Comparison of ENCODE assay signal across 12 cellular contexts in the genomic region with DNA sequence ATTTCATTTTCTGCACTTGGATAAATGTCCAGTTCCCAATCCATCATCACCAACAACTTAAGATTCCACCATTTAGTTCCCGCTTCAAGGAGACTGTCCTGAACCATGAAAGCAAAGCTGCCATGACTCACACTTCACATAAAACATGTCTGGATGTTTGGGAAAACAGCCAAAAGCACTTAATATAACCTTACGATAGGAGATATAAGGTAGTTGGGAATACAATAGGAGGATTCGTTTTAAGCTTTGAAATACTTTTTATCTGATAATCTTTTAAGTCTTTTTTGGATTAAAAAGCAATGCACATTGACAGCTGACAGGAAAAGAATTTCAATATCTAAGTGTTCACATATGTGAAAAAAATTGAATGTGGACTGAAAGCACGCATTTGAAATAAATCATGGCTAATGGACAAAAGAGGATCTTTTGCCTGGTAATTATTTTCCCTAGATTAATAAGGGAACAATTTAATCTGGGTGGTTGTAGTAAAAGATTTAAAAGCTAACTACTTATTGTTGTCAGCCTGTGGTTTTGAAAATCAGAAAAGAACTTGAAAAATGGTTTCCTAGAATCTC. TPM values are rescaled to one million over a fixed set of nuclear protein-coding genes. Genes with fewer than 3 reads are reported as not detected.
A peak's percentile ranks its signal among the peaks of the same experiment; 100 is the strongest.
DNase-seq lines count a peak whose midpoint lies in the region; ATAC-seq and TF ChIP-seq lines count a peak whose summit lies in the region.
"Had no signal": no experiment of that assay in that cellular context is flagged by ENCODE, and none has a peak within 500 bp of the region (broad histone marks: within the 10 kb centered on the region; RNA-seq: fewer than 3 reads in every experiment).

No MANE protein-coding gene starts in this region.

- CTCF ChIA-PET in PC-9 (lab: Charles Lee): no interaction called here
- CTCF ChIA-PET in naive thymus-derived CD4-positive, alpha-beta T cell (lab: Charles Lee): no interaction called here

- H3K27me3 ChIP-seq in PC-9 (ENCODE audit: insufficient read depth, low read depth) (no peaks in the 10 kb centered on the region), skeletal muscle satellite cell (ENCODE audit: control insufficient read depth, insufficient read depth, low read length) (no peaks in the 10 kb centered on the region)
- H3K27me3 ChIP-seq in naive thymus-derived CD4-positive, alpha-beta T cell (ENCODE audit: control insufficient read depth in 2 of 2, insufficient read depth in 2 of 2, low read length in 2 of 2): peaks cover 0 to 3% of the 10 kb centered on the region in 2 donors
- H3K27me3 ChIP-seq: neural progenitor cell had no signal

- no peak overlapping the region for H2AFZ ChIP-seq in PC-9
- H2AFZ ChIP-seq: neural progenitor cell had no signal

- H3K27ac Mint-ChIP-seq in activated T-helper 1 cell treated with anti-CD3 and anti-CD28 coated beads, Interleukin-12 subunit alpha, Interleukin-12 subunit beta, Interleukin-2, Interleukin-4 antibody, amounts not matched to agents 30 ng/mL and 10 ng/mL and 1 ng/mL, durations not matched to agents 14 hours and 24 hours and 36 hours: no peak overlapping the region
- H3K27ac Mint-ChIP-seq in naive thymus-derived CD4-positive, alpha-beta T cell: no peak overlapping the region
- H3K27ac Mint-ChIP-seq: activated naive CD4-positive, alpha-beta T cell treated with anti-CD3 and anti-CD28 coated beads, Interleukin-2, amount 50 U/mL, for 24 hours; neural progenitor cell had no signal

- H3K27me3 Mint-ChIP-seq in activated T-helper 1 cell treated with anti-CD3 and anti-CD28 coated beads, Interleukin-12 subunit alpha, Interleukin-12 subunit beta, Interleukin-2, Interleukin-4 antibody, amounts not matched to agents 30 ng/mL and 10 ng/mL and 1 ng/mL, durations not matched to agents 14 hours and 24 hours and 36 hours (ENCODE audit: insufficient read depth): peaks cover 29% of the 10 kb centered on the region
- peaks cover 29 to 40% (median 33%) of the 10 kb centered on the region in 5 donors for H3K27me3 Mint-ChIP-seq in naive thymus-derived CD4-positive, alpha-beta T cell

- no peak for TF ChIP-seq CTCF in PC-9 (conservative IDR thresholded peaks at IDR 0.05)
- no peak for TF ChIP-seq CTCF in fibroblast of the aortic adventitia (IDR thresholded peaks at IDR 0.05; ENCODE audit: insufficient read depth, low read length)

- no peaks in the 10 kb centered on the region for H3K36me3 Mint-ChIP-seq in activated T-helper 1 cell treated with anti-CD3 and anti-CD28 coated beads, Interleukin-12 subunit alpha, Interleukin-12 subunit beta, Interleukin-2, Interleukin-4 antibody, amounts not matched to agents 30 ng/mL and 10 ng/mL and 1 ng/mL, durations not matched to agents 14 hours and 24 hours and 36 hours (ENCODE audit: low read depth)
- peaks cover 0 to 5% (median 0%) of the 10 kb centered on the region in 5 donors for H3K36me3 Mint-ChIP-seq in naive thymus-derived CD4-positive, alpha-beta T cell
- H3K36me3 Mint-ChIP-seq: activated naive CD4-positive, alpha-beta T cell treated with anti-CD3 and anti-CD28 coated beads, Interleukin-2, amount 50 U/mL, for 24 hours; neural progenitor cell had no signal

- no peak overlapping the region for H3K4me3 Mint-ChIP-seq in activated T-helper 1 cell treated with anti-CD3 and anti-CD28 coated beads, Interleukin-12 subunit alpha, Interleukin-12 subunit beta, Interleukin-2, Interleukin-4 antibody, amounts not matched to agents 30 ng/mL and 10 ng/mL and 1 ng/mL, durations not matched to agents 14 hours and 24 hours and 36 hours
- no peak overlapping the region for H3K4me3 Mint-ChIP-seq in naive thymus-derived CD4-positive, alpha-beta T cell
- H3K4me3 Mint-ChIP-seq: activated naive CD4-positive, alpha-beta T cell treated with anti-CD3 and anti-CD28 coated beads, Interleukin-2, amount 50 U/mL, for 24 hours; neural progenitor cell had no signal

- no peaks in the 10 kb centered on the region for H4K20me1 ChIP-seq in PC-9 (ENCODE audit: insufficient read depth)

- no peaks in the 10 kb centered on the region for H3K9me2 ChIP-seq in PC-9 (ENCODE audit: insufficient read depth)

- peak overlapping the region; percentile 67 for H3K27ac ChIP-seq in PC-9
- H3K27ac ChIP-seq in naive thymus-derived CD4-positive, alpha-beta T cell (ENCODE audit: low read depth, low read length): no peak overlapping the region
- H3K27ac ChIP-seq: neural progenitor cell had no signal

- no peaks in the 10 kb centered on the region for H3K4me1 Mint-ChIP-seq in activated T-helper 1 cell treated with anti-CD3 and anti-CD28 coated beads, Interleukin-12 subunit alpha, Interleukin-12 subunit beta, Interleukin-2, Interleukin-4 antibody, amounts not matched to agents 30 ng/mL and 10 ng/mL and 1 ng/mL, durations not matched to agents 14 hours and 24 hours and 36 hours (ENCODE audit: low read depth)
- peaks cover 0 to 9% (median 0%) of the 10 kb centered on the region in 7 donors for H3K4me1 Mint-ChIP-seq in naive thymus-derived CD4-positive, alpha-beta T cell
- H3K4me1 Mint-ChIP-seq: activated naive CD4-positive, alpha-beta T cell treated with anti-CD3 and anti-CD28 coated beads, Interleukin-2, amount 50 U/mL, for 24 hours; neural progenitor cell had no signal

- POLR2A ChIA-PET in PC-9 (lab: Charles Lee; ENCODE audit: unreplicated experiment): interaction anchor here (0.6 kb wide), 1 partner anchor 42 kb away, joined by 3 read pairs; no protein-coding TSS in a partner anchor
- POLR2A ChIA-PET in naive thymus-derived CD4-positive, alpha-beta T cell (lab: Charles Lee): no interaction called here

- peak overlapping the region; percentile 63 for H3K9ac ChIP-seq in skeletal muscle satellite cell (ENCODE audit: low read depth, low read length)
- H3K9ac ChIP-seq: neural progenitor cell had no signal

- intact Hi-C loops in PC-9 (cut with micrococcal nuclease; ENCODE audit: unreplicated experiment): loop anchor here (1.0 to 5.0 kb wide), 2 partner anchors 9 to 41 kb away; no protein-coding TSS in a partner anchor
- intact Hi-C loops in activated T-helper 1 cell treated with anti-CD3 and anti-CD28 coated beads, Interleukin-12 subunit alpha, Interleukin-12 subunit beta, Interleukin-2, Interleukin-4 antibody, amounts not matched to agents 30 ng/mL and 10 ng/mL and 1 ng/mL, durations not matched to agents 14 hours and 24 hours and 36 hours (cut with micrococcal nuclease): no loop called here
- intact Hi-C loops in naive thymus-derived CD4-positive, alpha-beta T cell (cut with micrococcal nuclease): no loop called here

- H3K36me3 ChIP-seq in PC-9 (ENCODE audit: low read depth): no peaks in the 10 kb centered on the region
- H3K36me3 ChIP-seq in skeletal muscle satellite cell (ENCODE audit: insufficient read depth, low read length): no peaks in the 10 kb centered on the region
- H3K36me3 ChIP-seq in naive thymus-derived CD4-positive, alpha-beta T cell (ENCODE audit: control insufficient read depth in 2 of 3, insufficient read depth in 3 of 3, low read length in 3 of 3): no peaks in the 10 kb centered on the region
- H3K36me3 ChIP-seq: neural progenitor cell had no signal

- no peaks in the 10 kb centered on the region for H3K79me2 ChIP-seq in PC-9 (ENCODE audit: low read depth)

- H3K4me3 ChIP-seq in PC-9 (no peak overlapping the region), fibroblast of the aortic adventitia (ENCODE audit: low read depth, low read length) (no peak overlapping the region), skeletal muscle satellite cell (ENCODE audit: low read length) (peak overlapping the region; percentile 3)
- no peak overlapping the region for H3K4me3 ChIP-seq in naive thymus-derived CD4-positive, alpha-beta T cell (ENCODE audit: low read length)
- H3K4me3 ChIP-seq: neural progenitor cell had no signal

- H3K4me1 ChIP-seq in PC-9 (replicated peaks; ENCODE audit: insufficient read depth) (peaks cover 46% of the 10 kb centered on the region), skeletal muscle satellite cell (ENCODE audit: control insufficient read depth, insufficient read depth, low read length) (peaks cover 82% of the 10 kb centered on the region)
- H3K4me1 ChIP-seq in naive thymus-derived CD4-positive, alpha-beta T cell (ENCODE audit: control insufficient read depth in 2 of 2, insufficient read depth in 2 of 2, low read length in 2 of 2): no peaks in the 10 kb centered on the region
- H3K4me1 ChIP-seq: neural progenitor cell had no signal

- DNase-seq in EH (ENCODE audit: low read depth) (peak; percentile 89), PC-9 (peak in 1 of 2 experiments; percentile 65), fibroblast of the aortic adventitia (ENCODE audit: low read depth) (peak; percentile 79), NCI-H1417 treated with DMSO at 0.1 percent for 48 hours (lab: John Stamatoyannopoulos, UW) (no peak)
- DNase-seq in activated T-helper 1 cell treated with anti-CD3 and anti-CD28 coated beads, Interleukin-12 subunit alpha, Interleukin-12 subunit beta, Interleukin-2, Interleukin-4 antibody, amounts not matched to agents 30 ng/mL and 10 ng/mL and 1 ng/mL, durations not matched to agents 14 hours and 24 hours and 36 hours (ENCODE audit: low spot score): no peak
- no peak for DNase-seq in naive thymus-derived CD4-positive, alpha-beta T cell
- DNase-seq: activated CD4-positive, CD25-positive, alpha-beta regulatory T cell; NK-92 treated with Interleukin-12 subunit alpha and Interleukin-12 subunit beta, amount 100 ng/mL, for 24 hours had no signal

- peak overlapping the region; percentile 44 for H3K4me2 ChIP-seq in PC-9
- H3K4me2 ChIP-seq in skeletal muscle satellite cell (ENCODE audit: low read length): peak overlapping the region; percentile 38
- H3K4me2 ChIP-seq: neural progenitor cell had no signal

- peaks cover 28% of the 10 kb centered on the region for H3F3A ChIP-seq in PC-9 (ENCODE audit: insufficient read depth, low read depth)

- no peak for ATAC-seq in GM18502 (IDR thresholded peaks at IDR 0.05; ENCODE audit: poor library complexity, unreplicated experiment)
- no peak for ATAC-seq in naive thymus-derived CD4-positive, alpha-beta T cell

- no TSS peak for BruUV-seq in PC-9 (replicated peaks; lab: Mats Ljungman, UMichigan)

- H3K9me3 Mint-ChIP-seq in activated T-helper 1 cell treated with anti-CD3 and anti-CD28 coated beads, Interleukin-12 subunit alpha, Interleukin-12 subunit beta, Interleukin-2, Interleukin-4 antibody, amounts not matched to agents 30 ng/mL and 10 ng/mL and 1 ng/mL, durations not matched to agents 14 hours and 24 hours and 36 hours: no peaks in the 10 kb centered on the region
- H3K9me3 Mint-ChIP-seq in naive thymus-derived CD4-positive, alpha-beta T cell: peaks cover 0 to 5% (median 0%) of the 10 kb centered on the region in 11 donors
- H3K9me3 Mint-ChIP-seq: activated naive CD4-positive, alpha-beta T cell treated with anti-CD3 and anti-CD28 coated beads, Interleukin-2, amount 50 U/mL, for 24 hours; neural progenitor cell had no signal

- H3K9me3 ChIP-seq in PC-9 (ENCODE audit: insufficient read depth, low read depth) (no peaks in the 10 kb centered on the region), skeletal muscle satellite cell (replicated peaks; ENCODE audit: low read length) (no peaks in the 10 kb centered on the region)
- H3K9me3 ChIP-seq in naive thymus-derived CD4-positive, alpha-beta T cell (ENCODE audit: control insufficient read depth in 2 of 3, low read length in 3 of 3): no peaks in the 10 kb centered on the region

RNA-seq across cellular contexts. Expression of gene TGFBI, which starts 17.3 kb away (rescaled TPM):
- total RNA-seq in PC-9 (2021): 430 and 437 TPM in 2 replicates
- total RNA-seq in fibroblast of the aortic adventitia (ENCODE audit: low replicate concordance): 169 and 227 TPM in 2 replicates
- total RNA-seq in skeletal muscle satellite cell (2012; rRNA removed): 1,248 and 1,783 TPM in 2 replicates
- not detected in 2 replicates for total RNA-seq in activated T-helper 1 cell treated with anti-CD3 and anti-CD28 coated beads, Interleukin-12 subunit alpha, Interleukin-12 subunit beta, Interleukin-2, Interleukin-4 antibody, amounts not matched to agents 30 ng/mL and 10 ng/mL and 1 ng/mL, durations not matched to agents 14 hours and 24 hours and 36 hours
- total RNA-seq in naive thymus-derived CD4-positive, alpha-beta T cell: 100 to 1,000 TPM in 1 of 5 experiments, 10 to 100 TPM in 3, not detected in 1; 18.1 to 167 (median 20.5) TPM
- under 1 TPM; 0.07 to 0.32 TPM for polyA plus RNA-seq in naive thymus-derived CD4-positive, alpha-beta T cell

RNA-seq across cellular contexts. Expression of gene LECT2, which starts 56.7 kb away (rescaled TPM):
- total RNA-seq in PC-9 (2021) (not detected in 2 replicates), fibroblast of the aortic adventitia (ENCODE audit: low replicate concordance) (not detected in 2 replicates)
- not detected in 2 replicates for total RNA-seq in skeletal muscle satellite cell (2012; rRNA removed)
- total RNA-seq in activated T-helper 1 cell treated with anti-CD3 and anti-CD28 coated beads, Interleukin-12 subunit alpha, Interleukin-12 subunit beta, Interleukin-2, Interleukin-4 antibody, amounts not matched to agents 30 ng/mL and 10 ng/mL and 1 ng/mL, durations not matched to agents 14 hours and 24 hours and 36 hours: not detected in 2 replicates
- total RNA-seq in naive thymus-derived CD4-positive, alpha-beta T cell: not detected
- polyA plus RNA-seq in naive thymus-derived CD4-positive, alpha-beta T cell: not detected

Comparison
In these comparisons a context has a peak if more than half of its experiments do, and no peak if none do; other contexts are left out.
1. DNase-seq: peak in EH (single experiment) and fibroblast of the aortic adventitia (single experiment); none in activated T-helper 1 cell treated with anti-CD3 and anti-CD28 coated beads, Interleukin-12 subunit alpha, Interleukin-12 subunit beta, Interleukin-2, Interleukin-4 antibody, amounts not matched to agents 30 ng/mL and 10 ng/mL and 1 ng/mL, durations not matched to agents 14 hours and 24 hours and 36 hours (single experiment), NCI-H1417 treated with DMSO at 0.1 percent for 48 hours (single experiment) and naive thymus-derived CD4-positive, alpha-beta T cell (0 of 9).